ENCODE assay signal across 11 cellular contexts in genomic region chr1:3393024-3393986, GRCh38.
DNase-seq lines count a peak whose midpoint lies in the region; ATAC-seq and TF ChIP-seq lines count a peak whose summit lies in the region.
"Had no signal": no experiment of that assay in that cellular context is flagged by ENCODE, and none has a peak within 500 bp of the region (broad histone marks: within the 10 kb centered on the region; RNA-seq: fewer than 3 reads in every experiment).

No MANE protein-coding gene starts in this region.

- DNase-seq in DMS153 treated with DMSO at 0.1 percent for 48 hours (lab: John Stamatoyannopoulos, UW; ENCODE audit: unreplicated experiment), result peak; percentile 39
- no peak for DNase-seq in DMS153 (lab: John Stamatoyannopoulos, UW)
- DNase-seq in tibial artery, result peak in 1 of 2 donors; percentile 86
- DNase-seq in GM20000 (ENCODE audit: low spot score), result no peak
- DNase-seq in activated naive CD8-positive, alpha-beta T cell treated with anti-CD3 and anti-CD28 coated beads for 36 hours, result no peak
- DNase-seq: activated T-cell treated with anti-CD3 and anti-CD28 coated beads, Interleukin-2, amount 50 U/mL, for 72 hours; NCI-H1092 treated with DMSO at 0.1 percent for 48 hours had no signal

- H3K27me3 ChIP-seq in gastroesophageal sphincter (peaks cover 94% of the 10 kb centered on the region), tibial artery (no peaks in the 10 kb centered on the region)

- no peaks in the 10 kb centered on the region for H3K9me3 Mint-ChIP-seq in activated naive CD8-positive, alpha-beta T cell treated with anti-CD3 and anti-CD28 coated beads for 36 hours
- H3K9me3 Mint-ChIP-seq: activated T-cell treated with anti-CD3 and anti-CD28 coated beads, Interleukin-2, amount 50 U/mL, for 72 hours had no signal

- H3K27ac ChIP-seq in gastroesophageal sphincter (peak overlapping the region in 2 of 4 donors; percentile 22 to 64), mesodermal cell (ENCODE audit: low read depth, low read length, severe bottlenecking) (peak overlapping the region; percentile 92), tibial artery (peak overlapping the region; percentile 87 to 89)
- H3K27ac ChIP-seq: 22Rv1 had no signal

- H3K36me3 Mint-ChIP-seq in activated naive CD8-positive, alpha-beta T cell treated with anti-CD3 and anti-CD28 coated beads for 36 hours, result no peaks in the 10 kb centered on the region

- H3K4me3 Mint-ChIP-seq in activated naive CD8-positive, alpha-beta T cell treated with anti-CD3 and anti-CD28 coated beads for 36 hours, result no peak overlapping the region
- H3K4me3 Mint-ChIP-seq: activated T-cell treated with anti-CD3 and anti-CD28 coated beads, Interleukin-2, amount 50 U/mL, for 72 hours had no signal

- H3K4me1 ChIP-seq in gastroesophageal sphincter, result peaks cover 0 to 18% (median 12%) of the 10 kb centered on the region in 3 donors
- peaks cover 41% of the 10 kb centered on the region for H3K4me1 ChIP-seq in mesodermal cell (ENCODE audit: control insufficient read depth, insufficient read depth, low read length, poor library complexity, severe bottlenecking)
- peaks cover 11 to 60% (median 33%) of the 10 kb centered on the region in 4 donors for H3K4me1 ChIP-seq in tibial artery

- TF ChIP-seq CTCF in gastroesophageal sphincter (IDR thresholded peaks at IDR 0.05) (no peak), tibial artery (IDR thresholded peaks at IDR 0.05) (no peak), GM20000 (IDR thresholded peaks at IDR 0.05; ENCODE audit: extremely low read depth, missing control alignments) (no peak)

- H3K4me1 Mint-ChIP-seq in activated naive CD8-positive, alpha-beta T cell treated with anti-CD3 and anti-CD28 coated beads for 36 hours, result no peaks in the 10 kb centered on the region

- H3K27me3 Mint-ChIP-seq in activated naive CD8-positive, alpha-beta T cell treated with anti-CD3 and anti-CD28 coated beads for 36 hours, result peaks cover 37% of the 10 kb centered on the region

- ATAC-seq in gastroesophageal sphincter (no peak), HG03196 (IDR thresholded peaks at IDR 0.05; ENCODE audit: unreplicated experiment) (no peak)
- ATAC-seq: activated T-cell treated with anti-CD3 and anti-CD28 coated beads, Interleukin-2, amount 50 U/mL, for 72 hours had no signal

- peak overlapping the region; percentile 3 to 48 for H3K4me3 ChIP-seq in gastroesophageal sphincter
- H3K4me3 ChIP-seq in mesodermal cell (ENCODE audit: extremely low read depth, insufficient read depth, low read length, poor library complexity, severe bottlenecking), result peak overlapping the region; percentile 42
- peak overlapping the region; percentile 48 to 53 for H3K4me3 ChIP-seq in tibial artery

- no peak overlapping the region for H3K27ac Mint-ChIP-seq in activated naive CD8-positive, alpha-beta T cell treated with anti-CD3 and anti-CD28 coated beads for 36 hours
- H3K27ac Mint-ChIP-seq: activated T-cell treated with anti-CD3 and anti-CD28 coated beads, Interleukin-2, amount 50 U/mL, for 72 hours had no signal

- no peak for TF ChIP-seq EP300 in gastroesophageal sphincter (IDR thresholded peaks at IDR 0.05)

- H3K9me3 ChIP-seq in gastroesophageal sphincter, result no peaks in the 10 kb centered on the region
- no peaks in the 10 kb centered on the region for H3K9me3 ChIP-seq in mesodermal cell (ENCODE audit: control insufficient read depth, low read length)
- no peaks in the 10 kb centered on the region for H3K9me3 ChIP-seq in tibial artery

- H3K36me3 ChIP-seq in gastroesophageal sphincter (no peaks in the 10 kb centered on the region), mesodermal cell (ENCODE audit: control insufficient read depth, insufficient read depth, low read length) (no peaks in the 10 kb centered on the region), tibial artery (no peaks in the 10 kb centered on the region)

- 23 to 32% methylated on average over 9 to 14 of the region's 63 CpGs for WGBS in gastroesophageal sphincter (ENCODE audit: low coverage in 1 of 2), 2 donors
- WGBS in mesodermal cell (ENCODE audit: insufficient coverage in 2 of 2), 2 experiments, result 5% methylated on average over 55 to 59 of the region's 63 CpGs

- intact Hi-C loops in tibial artery (cut with DNase I; ENCODE audit: low total_unique reads), result no loop called here

- TF ChIP-seq POLR2A in gastroesophageal sphincter (IDR thresholded peaks at IDR 0.05), result no peak
